1 cellular context compared by ENCODE assay signal in the genomic region with DNA sequence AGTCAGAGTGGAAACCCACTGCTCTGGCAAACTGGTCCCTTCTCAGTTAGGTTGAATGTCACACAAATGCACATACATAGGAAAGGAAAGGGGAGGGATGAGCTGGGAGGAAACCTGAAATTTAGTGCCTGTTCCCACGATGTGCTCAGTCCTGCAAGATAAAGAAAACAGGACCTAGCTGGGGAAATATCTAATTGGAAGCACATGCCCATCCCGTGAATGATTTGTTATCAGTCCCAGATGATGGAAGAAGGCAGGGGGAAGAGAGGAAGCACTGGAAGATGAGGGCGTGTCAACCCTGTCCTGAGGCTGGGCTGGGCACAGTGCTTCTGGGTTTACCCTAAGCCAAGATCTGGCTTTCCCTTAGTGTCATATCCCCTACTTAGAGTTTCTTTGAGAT.
TF ChIP-seq lines count a peak whose summit lies in the region.

No MANE protein-coding gene starts in this region.

TF ChIP-seq in SK-N-SH, 30 proteins besides CTCF, POLR2A, EP300 and RAD21 (continued from another document):
- no peak for TF ChIP-seq IRF3 (IDR thresholded peaks at IDR 0.05; ENCODE audit: low read depth, low read length)
- TF ChIP-seq RXRA (IDR thresholded peaks at IDR 0.05; ENCODE audit: borderline replicate concordance, low read depth) = no peak
- TF ChIP-seq USF2 (IDR thresholded peaks at IDR 0.05; ENCODE audit: borderline replicate concordance, low read depth, low read length) = no peak
- TF ChIP-seq FOXJ3 (CRISPR knock-in tag; IDR thresholded peaks at IDR 0.05) = 0 out of 2 replicates have a peak, but pooled peaks have one; percentile 19
